Comparison of ENCODE assay signal across 8 cellular contexts in the genomic region with DNA sequence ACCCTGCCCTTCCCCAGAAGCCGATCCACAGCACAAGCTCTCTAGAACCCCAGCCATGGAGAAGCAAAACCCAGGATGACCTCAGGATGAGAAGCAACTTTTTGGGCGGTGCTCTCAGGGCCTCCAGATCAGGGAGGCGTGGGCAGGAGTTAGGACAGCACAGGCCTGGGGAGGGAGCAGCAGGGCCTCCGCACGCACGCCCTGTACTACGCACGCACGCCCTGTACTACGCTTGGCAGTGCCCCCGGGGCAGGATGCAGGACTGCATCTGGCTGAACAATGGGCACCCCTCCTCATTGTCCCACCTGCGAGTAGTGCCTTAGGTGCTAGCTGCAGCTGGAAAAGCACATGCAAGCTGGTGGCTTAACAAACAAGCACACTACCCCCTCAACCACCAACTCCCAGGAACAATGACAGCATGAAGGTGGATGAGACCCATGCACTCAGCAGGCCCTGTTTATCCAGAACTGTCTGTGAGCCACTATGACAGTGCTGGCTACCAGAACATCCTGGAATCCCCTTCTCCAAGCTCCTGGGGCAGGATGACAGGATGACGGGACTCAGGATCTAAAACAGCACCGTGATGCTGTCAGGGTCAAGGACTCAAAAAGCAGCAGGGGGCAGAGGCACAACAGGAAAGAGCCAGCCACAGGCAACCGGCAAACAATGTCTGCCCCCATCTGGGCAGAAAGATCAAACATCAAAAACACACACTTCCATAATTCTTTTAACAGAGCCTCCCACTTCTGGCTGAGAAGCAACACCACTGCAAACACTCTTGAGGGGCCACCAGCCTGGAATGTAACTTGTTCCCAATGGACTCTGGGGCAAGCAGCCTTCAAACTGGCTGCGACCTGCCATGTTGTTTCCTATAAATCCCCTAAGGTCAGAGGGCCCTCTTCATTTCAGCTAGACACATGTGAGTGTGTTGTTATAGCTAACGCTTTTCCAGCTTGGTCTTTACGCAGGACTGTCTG. TPM values are rescaled to one million over a fixed set of nuclear protein-coding genes. Genes with fewer than 3 reads are reported as not detected.
DNase-seq lines count a peak whose midpoint lies in the region; ATAC-seq and TF ChIP-seq lines count a peak whose summit lies in the region.

No MANE protein-coding gene starts in this region.

- intact Hi-C loops in PC-3 (cut with micrococcal nuclease): no loop called here

- H3F3A ChIP-seq in PC-3 (ENCODE audit: low read length, unreplicated experiment): no peaks in the 10 kb centered on the region

- no peak overlapping the region for H3K9ac ChIP-seq in PC-3 (ENCODE audit: low read length)

- peaks cover 94% of the 10 kb centered on the region for H3K79me2 ChIP-seq in PC-3 (ENCODE audit: low read length)

- TF ChIP-seq CTCF in PC-3 (conservative IDR thresholded peaks at IDR 0.05; ENCODE audit: low read depth, low read length): peak; percentile 54
- peak; percentile 32 for TF ChIP-seq CTCF in cardiac muscle cell (IDR thresholded peaks at IDR 0.05; ENCODE audit: low read depth, low read length)
- no peak for TF ChIP-seq CTCF in type B pancreatic cell (conservative IDR thresholded peaks at IDR 0.05)

- no peak overlapping the region for H3K4me3 Mint-ChIP-seq in activated CD8-positive, alpha-beta memory T cell treated with anti-CD3 and anti-CD28 coated beads, Interleukin-2, amount 10 ng/mL, durations not matched to agents 7 days and 5 days
- peak overlapping the region; percentile 34 for H3K4me3 Mint-ChIP-seq in type B pancreatic cell

- H2AFZ ChIP-seq in PC-3 (ENCODE audit: low read length): no peak overlapping the region

- H3K27me3 ChIP-seq in PC-3 (ENCODE audit: low read length) (no peaks in the 10 kb centered on the region), cardiac muscle cell (no peaks in the 10 kb centered on the region)

- no peak overlapping the region for H3K27ac Mint-ChIP-seq in activated CD8-positive, alpha-beta memory T cell treated with anti-CD3 and anti-CD28 coated beads, Interleukin-2, amount 10 ng/mL, durations not matched to agents 7 days and 5 days
- H3K27ac Mint-ChIP-seq in type B pancreatic cell: peak overlapping the region; percentile 13

- no peak overlapping the region for H3K4me2 ChIP-seq in PC-3 (ENCODE audit: low read length)

- CTCF ChIA-PET in activated CD8-positive, alpha-beta memory T cell treated with anti-CD3 and anti-CD28 coated beads, Interleukin-2, amount 10 ng/mL, durations not matched to agents 7 days and 5 days (lab: Charles Lee): interaction anchor here (0.9 to 2.0 kb wide), 6 partner anchors 7 to 110 kb away, joined by 3 to 15 read pairs (median 4); no protein-coding TSS in a partner anchor
- CTCF ChIA-PET in PC-3 (lab: Charles Lee): interaction anchor here (0.5 kb wide), 1 partner anchor 100 kb away, joined by 3 read pairs; no protein-coding TSS in a partner anchor

- H3K4me3 ChIP-seq in PC-3 (ENCODE audit: low read length) (no peak overlapping the region), cardiac muscle cell (no peak overlapping the region)

- H3K36me3 Mint-ChIP-seq in activated CD8-positive, alpha-beta memory T cell treated with anti-CD3 and anti-CD28 coated beads, Interleukin-2, amount 10 ng/mL, durations not matched to agents 7 days and 5 days: no peaks in the 10 kb centered on the region
- H3K36me3 Mint-ChIP-seq in type B pancreatic cell: no peaks in the 10 kb centered on the region

- ATAC-seq in activated CD8-positive, alpha-beta memory T cell treated with anti-CD3 and anti-CD28 coated beads, Interleukin-2, amount 10 ng/mL, durations not matched to agents 7 days and 5 days: peak; percentile 45
- peak; percentile 37 for ATAC-seq in PC-3
- ATAC-seq in HG02588 (IDR thresholded peaks at IDR 0.05; ENCODE audit: unreplicated experiment): no peak

- H3K9me2 ChIP-seq in PC-3 (replicated peaks; ENCODE audit: low read length): no peaks in the 10 kb centered on the region

- BruUV-seq in PC-3 (replicated peaks; lab: Mats Ljungman, UMichigan): no TSS peak

- no peaks in the 10 kb centered on the region for H3K27me3 Mint-ChIP-seq in activated CD8-positive, alpha-beta memory T cell treated with anti-CD3 and anti-CD28 coated beads, Interleukin-2, amount 10 ng/mL, durations not matched to agents 7 days and 5 days
- H3K27me3 Mint-ChIP-seq in type B pancreatic cell: no peaks in the 10 kb centered on the region

- H3K27ac ChIP-seq in PC-3 (ENCODE audit: low read length) (no peak overlapping the region), cardiac muscle cell (peak overlapping the region; percentile 68)

- H3K4me1 Mint-ChIP-seq in activated CD8-positive, alpha-beta memory T cell treated with anti-CD3 and anti-CD28 coated beads, Interleukin-2, amount 10 ng/mL, durations not matched to agents 7 days and 5 days: peaks cover 13% of the 10 kb centered on the region
- peaks cover 31% of the 10 kb centered on the region for H3K4me1 Mint-ChIP-seq in type B pancreatic cell (ENCODE audit: unreplicated experiment)

- H3K36me3 ChIP-seq in PC-3 (ENCODE audit: low read depth, low read length) (no peaks in the 10 kb centered on the region), cardiac muscle cell (no peaks in the 10 kb centered on the region)

- no peaks in the 10 kb centered on the region for H3K9me3 ChIP-seq in PC-3 (ENCODE audit: low read length)
- no peaks in the 10 kb centered on the region for H3K9me3 ChIP-seq in cardiac muscle cell (ENCODE audit: low read depth)

- H3K4me1 ChIP-seq in PC-3 (ENCODE audit: insufficient read depth, low read length): peaks cover 13% of the 10 kb centered on the region; the same call in 1 of the 2 replicates
- H3K4me1 ChIP-seq in cardiac muscle cell (ENCODE audit: low read depth): peaks cover 17% of the 10 kb centered on the region

- no peaks in the 10 kb centered on the region for H3K9me3 Mint-ChIP-seq in activated CD8-positive, alpha-beta memory T cell treated with anti-CD3 and anti-CD28 coated beads, Interleukin-2, amount 10 ng/mL, durations not matched to agents 7 days and 5 days (ENCODE audit: low read depth)
- no peaks in the 10 kb centered on the region for H3K9me3 Mint-ChIP-seq in type B pancreatic cell

- POLR2A ChIA-PET in PC-3 (lab: Charles Lee; ENCODE audit: unreplicated experiment): no interaction called here

- H4K20me1 ChIP-seq in PC-3 (ENCODE audit: low read length): no peaks in the 10 kb centered on the region; the same call in 1 of the 2 replicates

- peak; percentile 46 for DNase-seq in activated CD8-positive, alpha-beta memory T cell treated with anti-CD3 and anti-CD28 coated beads, Interleukin-2, amount 10 ng/mL, durations not matched to agents 7 days and 5 days
- no peak for DNase-seq in activated CD8-positive, alpha-beta memory T cell treated with anti-CD3 and anti-CD28 coated beads for 24 hours
- DNase-seq in PC-3: peak; percentile 19
- peak; percentile 35 to 73 for DNase-seq in cardiac muscle cell (ENCODE audit: low read depth in 1 of 2, low spot score in 1 of 2)
- DNase-seq in type B pancreatic cell (ENCODE audit: extremely low spot score, unreplicated experiment): no peak
- DNase-seq in NCI-H2171 (lab: John Stamatoyannopoulos, UW): no peak
- DNase-seq in SKM-1 (lab: John Stamatoyannopoulos, UW; ENCODE audit: unreplicated experiment): no peak

RNA-seq across cellular contexts. Expression of a gene that starts 11.7 kb away (rescaled TPM):
- 1 to 10 TPM; 2.3 to 3.2 TPM for total RNA-seq in activated CD8-positive, alpha-beta memory T cell treated with anti-CD3 and anti-CD28 coated beads, Interleukin-2, amount 10 ng/mL, durations not matched to agents 7 days and 5 days
- total RNA-seq in PC-3 (2014; rRNA removed) (44.2 and 80.5 TPM in 2 replicates), cardiac muscle cell (52.5 and 58.5 TPM in 2 replicates), type B pancreatic cell (ENCODE audit: low replicate concordance) (25.5 and 44.1 TPM in 2 replicates)
- 24.1 and 28.1 TPM in 2 replicates for polyA plus RNA-seq in cardiac muscle cell

Comparison
In these comparisons a context has a peak if more than half of its experiments do, and no peak if none do; other contexts are left out.
1. DNase-seq: peak in activated CD8-positive, alpha-beta memory T cell treated with anti-CD3 and anti-CD28 coated beads, Interleukin-2, amount 10 ng/mL, durations not matched to agents 7 days and 5 days (single experiment), PC-3 (single experiment) and cardiac muscle cell (2 of 2); none in activated CD8-positive, alpha-beta memory T cell treated with anti-CD3 and anti-CD28 coated beads for 24 hours (single experiment), type B pancreatic cell (single experiment), NCI-H2171 (single experiment) and SKM-1 (single experiment).